9 cellular contexts compared by ENCODE assay signal in genomic region chr17:63881935-63882601, GRCh38. TPM values are rescaled to one million over a fixed set of nuclear protein-coding genes. Genes with fewer than 3 reads are reported as not detected.
DNase-seq lines count a peak whose midpoint lies in the region; ATAC-seq and TF ChIP-seq lines count a peak whose summit lies in the region.
"Had no signal": no experiment of that assay in that cellular context is flagged by ENCODE, and none has a peak within 500 bp of the region (broad histone marks: within the 10 kb centered on the region; RNA-seq: fewer than 3 reads in every experiment).

Gene GH2 (minus strand): TSS chr17:63881944. CDS start chr17:63881801, 143 bp downstream.

- POLR2A ChIA-PET in T-cell (lab: Charles Lee), result no interaction called here

- H3K27ac ChIP-seq in HL-60 (replicated peaks), result no peak within 1 kb of the TSS

- no peak within 1 kb of the TSS for H3K4me3 ChIP-seq in HL-60 (replicated peaks; ENCODE audit: insufficient read depth, low read length)
- no peak within 1 kb of the TSS for H3K4me3 ChIP-seq in adipocyte (ENCODE audit: low read length)

- H3K9ac ChIP-seq in adipocyte (ENCODE audit: low read length), result no peak within 1 kb of the TSS

- H3K4me3 Mint-ChIP-seq in T-cell, result no peak within 1 kb of the TSS

- no peaks in the 10 kb centered on the region for H3K4me1 ChIP-seq in adipocyte (ENCODE audit: control insufficient read depth, insufficient read depth, low read length)

- no peaks in the 10 kb centered on the region for H3K36me3 ChIP-seq in adipocyte (ENCODE audit: control insufficient read depth, insufficient read depth, low read length, severe bottlenecking)

- DNase-seq in COLO668 (lab: John Stamatoyannopoulos, UW; ENCODE audit: unreplicated experiment) (peak; percentile 26), HL-60 (ENCODE audit: low read depth in 1 of 2, low spot score in 1 of 2) (peak in 1 of 2 experiments; percentile 25), T-cell (peak in 33 of 34 experiments; percentile 17 to 65 (median 48)), adipocyte (ENCODE audit: low read depth) (peak; percentile 62), iPS DF 4.7 (ENCODE audit: extremely low read depth, low spot score) (peak; percentile 56), NCI-H128 (lab: John Stamatoyannopoulos, UW; ENCODE audit: unreplicated experiment) (no peak)
- DNase-seq in stimulated activated CD4-positive, alpha-beta T cell treated with anti-CD3 and anti-CD28 coated beads, Interleukin-1b, Interleukin-23, amount 100 ng/mL, for 48 hours, result peak; percentile 66

- peak; percentile 55 for TF ChIP-seq CTCF in HL-60 (IDR thresholded peaks at IDR 0.05; ENCODE audit: insufficient read depth, low read length)

- H3K27me3 Mint-ChIP-seq in T-cell, result no peaks in the 10 kb centered on the region

- no peaks in the 10 kb centered on the region for H3K36me3 Mint-ChIP-seq in T-cell

- H3K27me3 ChIP-seq in HL-60 (ENCODE audit: insufficient read depth, poor library complexity, severe bottlenecking) (no peaks in the 10 kb centered on the region), adipocyte (replicated peaks; ENCODE audit: control insufficient read depth, insufficient read depth, low read length) (peaks cover 7% of the 10 kb centered on the region)

- H3K9me3 Mint-ChIP-seq in T-cell, result no peaks in the 10 kb centered on the region

- no peak within 1 kb of the TSS for H3K27ac Mint-ChIP-seq in T-cell

- CTCF ChIA-PET in T-cell (lab: Charles Lee), result interaction anchor here in 1 of 2 donors (1.1 kb wide), 1 partner anchor 11 kb away, joined by 3 read pairs; no protein-coding TSS in a partner anchor

- peak; percentile 81 to 88 (median 83) for ATAC-seq in T-cell (replicated peaks in 1 of 4)
- no peak for ATAC-seq in GM21390 (IDR thresholded peaks at IDR 0.05; ENCODE audit: unreplicated experiment)

- H3K9me3 ChIP-seq in adipocyte (ENCODE audit: control insufficient read depth, low read length), result no peaks in the 10 kb centered on the region

- peaks cover 0 to 1% (median 0%) of the 10 kb centered on the region in 3 donors for H3K4me1 Mint-ChIP-seq in T-cell

RNA-seq across cellular contexts. Expression of gene GH2, which starts in this region (rescaled TPM):
- total RNA-seq in T-cell, result not detected
- total RNA-seq: temporal lobe had no signal

Comparison
In these comparisons a context has a peak if more than half of its experiments do, and no peak if none do; other contexts are left out.
1. Peak in DNase-seq and ATAC-seq in T-cell; RNA of the gene not detected or under 1 TPM.